8 cellular contexts compared by ENCODE assay signal in genomic region chr17:66673668-66674276, GRCh38.
DNase-seq lines count a peak whose midpoint lies in the region; ATAC-seq and TF ChIP-seq lines count a peak whose summit lies in the region.

No MANE protein-coding gene starts in this region.

- H3K27me3 Mint-ChIP-seq in endothelial cell (ENCODE audit: unreplicated experiment) (peaks cover 5% of the 10 kb centered on the region), mesothelial cell of epicardium (ENCODE audit: low read depth) (peaks cover 3% of the 10 kb centered on the region)

- DNase-seq in NCI-H82 (lab: John Stamatoyannopoulos, UW): peak; percentile 75
- DNase-seq in NCI-H82 treated with DMSO at 0.1 percent for 48 hours (lab: John Stamatoyannopoulos, UW; ENCODE audit: unreplicated experiment): no peak
- DNase-seq in NCI-H226: peak; percentile 80
- peak; percentile 51 for DNase-seq in activated CD8-positive, alpha-beta memory T cell treated with anti-CD3 and anti-CD28 coated beads, Interleukin-2, amount 50 U/mL, for 4 hours
- peak; percentile 65 for DNase-seq in endothelial cell (ENCODE audit: low spot score)
- peak in 1 of 2 experiments; percentile 58 for DNase-seq in mesothelial cell of epicardium (ENCODE audit: low spot score in 2 of 2, unreplicated experiment in 2 of 2)
- peak; percentile 92 for DNase-seq in superior temporal gyrus (ENCODE audit: extremely low spot score)

- no peaks in the 10 kb centered on the region for H3K36me3 Mint-ChIP-seq in endothelial cell (ENCODE audit: low read depth, unreplicated experiment)
- peaks cover 2% of the 10 kb centered on the region for H3K36me3 Mint-ChIP-seq in mesothelial cell of epicardium

- H3K27ac Mint-ChIP-seq in endothelial cell (ENCODE audit: unreplicated experiment): no peak overlapping the region
- H3K27ac Mint-ChIP-seq in mesothelial cell of epicardium: no peak overlapping the region

- ATAC-seq in GM18868 (IDR thresholded peaks at IDR 0.05; ENCODE audit: unreplicated experiment): no peak

- H3K4me3 Mint-ChIP-seq in endothelial cell (ENCODE audit: unreplicated experiment) (no peak overlapping the region), mesothelial cell of epicardium (no peak overlapping the region)

- no peaks in the 10 kb centered on the region for H3K4me1 Mint-ChIP-seq in endothelial cell (ENCODE audit: unreplicated experiment)
- H3K4me1 Mint-ChIP-seq in mesothelial cell of epicardium: peaks cover 2% of the 10 kb centered on the region

- no peaks in the 10 kb centered on the region for H3K9me3 Mint-ChIP-seq in endothelial cell (ENCODE audit: unreplicated experiment)
- H3K9me3 Mint-ChIP-seq in mesothelial cell of epicardium: peaks cover 13% of the 10 kb centered on the region

- TF ChIP-seq CTCF in endothelial cell (IDR thresholded peaks at IDR 0.05; ENCODE audit: unreplicated experiment) (peak; percentile 77), mesothelial cell of epicardium (IDR thresholded peaks at IDR 0.05; ENCODE audit: unreplicated experiment) (peak; percentile 76)
